ENCODE assay signal across 11 cellular contexts in the genomic region with DNA sequence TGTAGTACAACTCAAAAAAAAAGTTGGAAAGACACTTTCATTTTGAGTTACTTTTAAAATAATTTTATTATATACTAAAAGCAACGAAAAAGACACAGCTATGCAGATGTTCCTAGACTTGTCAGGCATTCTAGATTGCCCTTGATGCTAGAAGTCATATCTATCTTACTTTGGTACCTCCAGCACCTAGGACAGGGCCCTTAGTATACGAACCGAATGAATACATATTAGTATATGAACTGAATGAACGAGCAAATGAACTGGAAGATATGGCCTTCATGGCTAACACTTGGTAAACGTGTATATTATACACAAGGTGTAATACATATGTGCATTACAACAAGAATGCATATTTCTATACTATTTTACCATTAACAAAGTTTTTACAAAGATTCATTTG. TPM values are rescaled to one million over a fixed set of nuclear protein-coding genes. Genes with fewer than 3 reads are reported as not detected.
"Had no signal": no experiment of that assay in that cellular context is flagged by ENCODE, and none has a peak within 500 bp of the region (broad histone marks: within the 10 kb centered on the region; RNA-seq: fewer than 3 reads in every experiment).

No MANE protein-coding gene starts in this region.

- H3K27ac ChIP-seq: GM23248, HL-60 had no signal

- H3K9ac ChIP-seq: GM23248 had no signal

- H3K9me3 Mint-ChIP-seq: H9, IgD-negative memory B cell had no signal

- H3K36me3 Mint-ChIP-seq: IgD-negative memory B cell had no signal

- H3K4me3 Mint-ChIP-seq: H9, HFFc6, IgD-negative memory B cell had no signal

- H3K27ac Mint-ChIP-seq: H9, HFFc6, IgD-negative memory B cell had no signal

- ATAC-seq: HepG2, K562 had no signal

- H2AFZ ChIP-seq: GM23248 had no signal

- H3K4me3 ChIP-seq: GM23248, K562 had no signal

- DNase-seq: GM23248, H9, HCEC 1CT, HFFc6, KG1 had no signal

RNA-seq across cellular contexts. Expression of gene ATP13A5, which starts 24.1 kb away (rescaled TPM):
- total RNA-seq: GM23248, H1, H9, HepG2, HFFc6, HT1080, K562 had no signal
- polyA plus RNA-seq: GM23248, H1, HepG2, IgD-negative memory B cell, K562 had no signal
